Comparison of ENCODE assay signal across 23 cellular contexts in the genomic region with DNA sequence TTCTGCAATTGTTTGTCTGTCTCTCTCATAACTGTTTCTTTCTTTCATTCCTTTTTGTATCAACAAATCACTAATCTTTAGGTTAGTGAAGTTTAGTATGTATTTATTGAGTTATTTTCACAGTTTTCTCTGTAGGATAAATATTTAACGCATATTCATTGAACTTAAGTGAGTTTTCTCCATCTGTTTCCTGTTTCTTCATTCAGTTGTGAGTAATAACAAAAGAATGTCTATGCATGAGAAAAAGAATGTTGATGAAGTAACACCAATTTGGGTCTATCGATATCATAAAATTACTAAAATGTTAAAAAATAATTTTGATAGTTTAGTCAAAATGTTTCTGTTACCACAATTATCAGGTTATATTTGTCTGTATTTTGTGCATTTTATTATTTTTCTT.
DNase-seq lines count a peak whose midpoint lies in the region; ATAC-seq, FAIRE-seq and TF ChIP-seq lines count a peak whose summit lies in the region.
"Had no signal": no experiment of that assay in that cellular context is flagged by ENCODE, and none has a peak within 500 bp of the region (broad histone marks: within the 10 kb centered on the region; RNA-seq: fewer than 3 reads in every experiment).

No MANE protein-coding gene starts in this region.

- no peak overlapping the region for H2BK15ac ChIP-seq in neuronal stem cell (ENCODE audit: low read length)

- no peaks in the 10 kb centered on the region; the same call in 1 of the 2 replicates for H3K9me2 ChIP-seq in GM23338 (ENCODE audit: insufficient read depth)

- DNase-seq in GM23338 (ENCODE audit: low spot score), result peak; percentile 49
- DNase-seq in SK-N-MC (ENCODE audit: low read depth, low spot score), result peak; percentile 0
- DNase-seq in fibroblast of gingiva (ENCODE audit: low read depth), result peak; percentile 2
- no peak for DNase-seq in pancreas
- no peak for DNase-seq in natural killer cell treated with Interleukin-12 subunit alpha and Interleukin-12 subunit beta and Interleukin-15 and Interleukin-18, amount 100 ng/mL, for 72 hours (ENCODE audit: low spot score)
- DNase-seq in neuronal stem cell (ENCODE audit: low spot score), result no peak
- DNase-seq in activated naive CD4-positive, alpha-beta T cell treated with anti-CD3 and anti-CD28 coated beads, Interleukin-2, amount 50 U/mL, for 72 hours (ENCODE audit: low spot score in 2 of 2), result no peak
- DNase-seq in naive thymus-derived CD8-positive, alpha-beta T cell, result no peak
- DNase-seq: activated CD4-positive, alpha-beta T cell treated with anti-CD3 and anti-CD28 coated beads, Interleukin-2, amount 10 ng/mL, durations not matched to agents 24 days and 14 days; activated T-cell treated with anti-CD3 and anti-CD28 coated beads, Interleukin-2, amount 50 U/mL, for 72 hours; DND-41; foreskin fibroblast; MG63; NCI-H2081 treated with DMSO at 0.1 percent for 48 hours; NCI-H774; stimulated activated CD4-positive, alpha-beta T cell treated with anti-CD3 and anti-CD28 coated beads, Interleukin-15, amount 100 ng/mL, for 24 hours; T1000 had no signal

- peaks cover 10% of the 10 kb centered on the region for H3K4me1 Mint-ChIP-seq in GM23338
- H3K4me1 Mint-ChIP-seq in natural killer cell treated with Interleukin-12 subunit alpha and Interleukin-12 subunit beta and Interleukin-15 and Interleukin-18, amount 100 ng/mL, for 72 hours (ENCODE audit: low read depth in 2 of 2), result no peaks in the 10 kb centered on the region
- no peaks in the 10 kb centered on the region for H3K4me1 Mint-ChIP-seq in naive thymus-derived CD8-positive, alpha-beta T cell
- H3K4me1 Mint-ChIP-seq: activated CD4-positive, alpha-beta T cell treated with anti-CD3 and anti-CD28 coated beads, Interleukin-2, amount 10 ng/mL, durations not matched to agents 24 days and 14 days; memory B cell had no signal

- FAIRE-seq in pancreas (lab: Jason Lieb, UNC), result peak; percentile 64
- FAIRE-seq: GM12878 had no signal

- H4K8ac ChIP-seq in neuronal stem cell (ENCODE audit: low read depth, low read length), result no peak overlapping the region

- H2AK5ac ChIP-seq in neuronal stem cell (ENCODE audit: low read depth, low read length), result no peak overlapping the region

- no peak overlapping the region for H3K4me3 ChIP-seq in GM23338
- no peak overlapping the region for H3K4me3 ChIP-seq in SK-N-MC
- no peak overlapping the region for H3K4me3 ChIP-seq in pancreas
- no peak overlapping the region for H3K4me3 ChIP-seq in neuronal stem cell (ENCODE audit: low read length in 2 of 2)
- H3K4me3 ChIP-seq: BLaER1, GM12878, MG63 had no signal

- no peaks in the 10 kb centered on the region; the same call in 2 of the 3 replicates for H3K9me3 Mint-ChIP-seq in GM23338
- peaks cover 7% of the 10 kb centered on the region for H3K9me3 Mint-ChIP-seq in natural killer cell treated with Interleukin-12 subunit alpha and Interleukin-12 subunit beta and Interleukin-15 and Interleukin-18, amount 100 ng/mL, for 72 hours
- peaks cover 11 to 15% of the 10 kb centered on the region in 2 donors for H3K9me3 Mint-ChIP-seq in activated naive CD4-positive, alpha-beta T cell treated with anti-CD3 and anti-CD28 coated beads, Interleukin-2, amount 50 U/mL, for 72 hours
- H3K9me3 Mint-ChIP-seq in naive thymus-derived CD8-positive, alpha-beta T cell, result peaks cover 0 to 14% (median 7%) of the 10 kb centered on the region in 9 donors
- H3K9me3 Mint-ChIP-seq: dendritic cell treated with granulocyte-macrophage colony-stimulating factor and Interleukin-4, amounts not matched to agents 40 ng/mL and 50 ng/mL, for 4 days had no signal

- H2AFZ ChIP-seq in GM23338, result no peak overlapping the region
- H2AFZ ChIP-seq in neuronal stem cell (ENCODE audit: low read length), result no peak overlapping the region
- H2AFZ ChIP-seq: parathyroid adenoma had no signal

- no peaks in the 10 kb centered on the region for H3K36me3 Mint-ChIP-seq in GM23338 (ENCODE audit: low read depth)
- no peaks in the 10 kb centered on the region for H3K36me3 Mint-ChIP-seq in natural killer cell treated with Interleukin-12 subunit alpha and Interleukin-12 subunit beta and Interleukin-15 and Interleukin-18, amount 100 ng/mL, for 72 hours
- H3K36me3 Mint-ChIP-seq in activated naive CD4-positive, alpha-beta T cell treated with anti-CD3 and anti-CD28 coated beads, Interleukin-2, amount 50 U/mL, for 72 hours, result no peaks in the 10 kb centered on the region
- H3K36me3 Mint-ChIP-seq in naive thymus-derived CD8-positive, alpha-beta T cell, result peaks cover 0 to 4% (median 0%) of the 10 kb centered on the region in 3 donors
- H3K36me3 Mint-ChIP-seq: memory B cell had no signal

- no peak overlapping the region for H2BK12ac ChIP-seq in neuronal stem cell (ENCODE audit: low read length)

- ATAC-seq in GM23338 (no peak), pancreas (no peak)
- ATAC-seq in natural killer cell treated with Interleukin-12 subunit alpha and Interleukin-12 subunit beta and Interleukin-15 and Interleukin-18, amount 100 ng/mL, for 72 hours, result no peak
- no peak for ATAC-seq in activated naive CD4-positive, alpha-beta T cell treated with anti-CD3 and anti-CD28 coated beads, Interleukin-2, amount 50 U/mL, for 72 hours
- no peak for ATAC-seq in naive thymus-derived CD8-positive, alpha-beta T cell
- ATAC-seq: activated T-cell treated with anti-CD3 and anti-CD28 coated beads, Interleukin-2, amount 50 U/mL, for 72 hours; GM12878; Right ventricle myocardium inferior had no signal

- H3K4me1 ChIP-seq in GM23338 (ENCODE audit: insufficient read depth) (no peaks in the 10 kb centered on the region), pancreas (no peaks in the 10 kb centered on the region), neuronal stem cell (ENCODE audit: control insufficient read depth in 2 of 2, insufficient read depth in 1 of 2, low read depth in 1 of 2, low read length in 2 of 2) (no peaks in the 10 kb centered on the region)
- H3K4me1 ChIP-seq: BLaER1, parathyroid adenoma had no signal

- 74 to 77% methylated on average over 2 of the region's 2 CpGs for WGBS in pancreas, 2 donors
- no CpG with 5 or more reads among the region's 2 CpGs for WGBS in neuronal stem cell (ENCODE audit: extremely low coverage in 2 of 2, insufficient read length in 2 of 2, insufficient replicate concordance in 1 of 2), 2 donors

- no peak overlapping the region for H3K4me2 ChIP-seq in GM23338
- H3K4me2 ChIP-seq in neuronal stem cell (ENCODE audit: insufficient read depth, low read length, poor library complexity, severe bottlenecking), result no peak overlapping the region
- H3K4me2 ChIP-seq: BLaER1 had no signal

- no peaks in the 10 kb centered on the region for H3K79me1 ChIP-seq in neuronal stem cell (ENCODE audit: low read depth, low read length)

- no peak for TF ChIP-seq CTCF in GM23338 (conservative IDR thresholded peaks at IDR 0.05; ENCODE audit: low read depth in 2 of 2)
- no peak for TF ChIP-seq CTCF in pancreas (IDR thresholded peaks at IDR 0.05)

- no peaks in the 10 kb centered on the region for H3K27me3 ChIP-seq in GM23338 (ENCODE audit: insufficient read depth)
- H3K27me3 ChIP-seq in pancreas, result no peaks in the 10 kb centered on the region
- no peaks in the 10 kb centered on the region for H3K27me3 ChIP-seq in neuronal stem cell (ENCODE audit: control insufficient read depth in 3 of 3, insufficient read depth in 3 of 3, low read depth in 1 of 3, low read length in 3 of 3)
- H3K27me3 ChIP-seq: BLaER1, MG63 had no signal

- no peak overlapping the region for H3K4ac ChIP-seq in neuronal stem cell (ENCODE audit: low read length)

- no peak overlapping the region for H2BK5ac ChIP-seq in neuronal stem cell (ENCODE audit: low read length)

- H3K27ac Mint-ChIP-seq in GM23338, result peak overlapping the region; percentile 90; the same call in 1 of the 2 replicates
- no peak overlapping the region for H3K27ac Mint-ChIP-seq in natural killer cell treated with Interleukin-12 subunit alpha and Interleukin-12 subunit beta and Interleukin-15 and Interleukin-18, amount 100 ng/mL, for 72 hours
- H3K27ac Mint-ChIP-seq in activated naive CD4-positive, alpha-beta T cell treated with anti-CD3 and anti-CD28 coated beads, Interleukin-2, amount 50 U/mL, for 72 hours, result no peak overlapping the region
- H3K27ac Mint-ChIP-seq in naive thymus-derived CD8-positive, alpha-beta T cell, result no peak overlapping the region
- H3K27ac Mint-ChIP-seq: activated CD4-positive, alpha-beta T cell treated with anti-CD3 and anti-CD28 coated beads, Interleukin-2, amount 10 ng/mL, durations not matched to agents 24 days and 14 days; activated T-cell treated with anti-CD3 and anti-CD28 coated beads, Interleukin-2, amount 50 U/mL, for 72 hours; dendritic cell treated with granulocyte-macrophage colony-stimulating factor and Interleukin-4, amounts not matched to agents 40 ng/mL and 50 ng/mL, for 4 days; memory B cell had no signal

- H3K4me3 Mint-ChIP-seq in GM23338, result no peak overlapping the region
- H3K4me3 Mint-ChIP-seq in natural killer cell treated with Interleukin-12 subunit alpha and Interleukin-12 subunit beta and Interleukin-15 and Interleukin-18, amount 100 ng/mL, for 72 hours, result no peak overlapping the region
- H3K4me3 Mint-ChIP-seq in naive thymus-derived CD8-positive, alpha-beta T cell, result no peak overlapping the region
- H3K4me3 Mint-ChIP-seq: activated CD4-positive, alpha-beta T cell treated with anti-CD3 and anti-CD28 coated beads, Interleukin-2, amount 10 ng/mL, durations not matched to agents 24 days and 14 days; activated T-cell treated with anti-CD3 and anti-CD28 coated beads, Interleukin-2, amount 50 U/mL, for 72 hours; dendritic cell treated with granulocyte-macrophage colony-stimulating factor and Interleukin-4, amounts not matched to agents 40 ng/mL and 50 ng/mL, for 4 days; memory B cell had no signal

- H3K18ac ChIP-seq in neuronal stem cell (ENCODE audit: low read length), result no peak overlapping the region

- POLR2A ChIA-PET in naive thymus-derived CD8-positive, alpha-beta T cell (lab: Charles Lee), result no interaction called here

- H3K9me3 ChIP-seq in SK-N-MC (ENCODE audit: low read depth, low read length) (no peaks in the 10 kb centered on the region), pancreas (no peaks in the 10 kb centered on the region), neuronal stem cell (replicated peaks in 1 of 2; ENCODE audit: control insufficient read depth in 2 of 2, insufficient read depth in 1 of 2, low read depth in 1 of 2, low read length in 2 of 2) (no peaks in the 10 kb centered on the region)
- H3K9me3 ChIP-seq: BLaER1, MG63 had no signal

- H3K27me3 Mint-ChIP-seq in GM23338 (ENCODE audit: insufficient read depth, low read depth, poor library complexity), result no peaks in the 10 kb centered on the region
- no peaks in the 10 kb centered on the region for H3K27me3 Mint-ChIP-seq in natural killer cell treated with Interleukin-12 subunit alpha and Interleukin-12 subunit beta and Interleukin-15 and Interleukin-18, amount 100 ng/mL, for 72 hours
- H3K27me3 Mint-ChIP-seq in naive thymus-derived CD8-positive, alpha-beta T cell, result no peaks in the 10 kb centered on the region
- H3K27me3 Mint-ChIP-seq: activated CD4-positive, alpha-beta T cell treated with anti-CD3 and anti-CD28 coated beads, Interleukin-2, amount 10 ng/mL, durations not matched to agents 24 days and 14 days; dendritic cell treated with granulocyte-macrophage colony-stimulating factor and Interleukin-4, amounts not matched to agents 40 ng/mL and 50 ng/mL, for 4 days; memory B cell had no signal

- no peaks in the 10 kb centered on the region for H3K79me2 ChIP-seq in GM23338 (replicated peaks; ENCODE audit: insufficient read depth)
- H3K79me2 ChIP-seq: parathyroid adenoma had no signal

- H3K9ac ChIP-seq in SK-N-MC (ENCODE audit: insufficient read length) (no peak overlapping the region), neuronal stem cell (ENCODE audit: low read depth, low read length, poor library complexity) (no peak overlapping the region)
- H3K9ac ChIP-seq: BLaER1, parathyroid adenoma had no signal

- H3K14ac ChIP-seq in neuronal stem cell (ENCODE audit: low read length), result no peak overlapping the region

- no peak overlapping the region for H2BK120ac ChIP-seq in neuronal stem cell (ENCODE audit: low read depth, low read length)

- no peaks in the 10 kb centered on the region for H3K36me3 ChIP-seq in GM23338 (ENCODE audit: insufficient read depth)
- H3K36me3 ChIP-seq in SK-N-MC (ENCODE audit: insufficient read depth, low read length), result no peaks in the 10 kb centered on the region
- no peaks in the 10 kb centered on the region for H3K36me3 ChIP-seq in pancreas
- H3K36me3 ChIP-seq in neuronal stem cell (replicated peaks in 1 of 2; ENCODE audit: control insufficient read depth in 2 of 2, insufficient read depth in 2 of 2, low read length in 2 of 2), result no peaks in the 10 kb centered on the region
- H3K36me3 ChIP-seq: BLaER1, MG63 had no signal

- H4K91ac ChIP-seq in neuronal stem cell (ENCODE audit: low read depth, low read length, poor library complexity), result no peak overlapping the region

- H3K23ac ChIP-seq in neuronal stem cell (ENCODE audit: low read depth, low read length, poor library complexity), result no peak overlapping the region

- H4K20me1 ChIP-seq in GM23338 (replicated peaks; ENCODE audit: insufficient read depth), result no peaks in the 10 kb centered on the region
- H4K20me1 ChIP-seq: BLaER1 had no signal

- H3K27ac ChIP-seq in GM23338 (ENCODE audit: low read depth) (no peak overlapping the region), SK-N-MC (no peak overlapping the region), pancreas (no peak overlapping the region), neuronal stem cell (replicated peaks; ENCODE audit: low read length) (no peak overlapping the region)
- H3K27ac ChIP-seq: BLaER1, parathyroid adenoma had no signal

- H3F3A ChIP-seq in GM23338 (replicated peaks; ENCODE audit: low read depth), result no peaks in the 10 kb centered on the region

- intact Hi-C loops in pancreas (cut with DNase I), result no loop called here

Comparison
In these comparisons a context has a peak if more than half of its experiments do, and no peak if none do; other contexts are left out.
1. DNase-seq: peak in GM23338 (single experiment), SK-N-MC (single experiment) and fibroblast of gingiva (single experiment); none in pancreas (0 of 6), natural killer cell treated with Interleukin-12 subunit alpha and Interleukin-12 subunit beta and Interleukin-15 and Interleukin-18, amount 100 ng/mL, for 72 hours (single experiment), neuronal stem cell (single experiment), activated naive CD4-positive, alpha-beta T cell treated with anti-CD3 and anti-CD28 coated beads, Interleukin-2, amount 50 U/mL, for 72 hours (0 of 2) and naive thymus-derived CD8-positive, alpha-beta T cell (0 of 10).